8 cellular contexts compared by ENCODE assay signal in genomic region chr2:102240640-102241370, GRCh38. TPM values are rescaled to one million over a fixed set of nuclear protein-coding genes. Genes with fewer than 3 reads are reported as not detected.
DNase-seq lines count a peak whose midpoint lies in the region; ATAC-seq and TF ChIP-seq lines count a peak whose summit lies in the region.

No MANE protein-coding gene starts in this region.

- H3K9me3 Mint-ChIP-seq in CD8-positive, alpha-beta T cell, result no peaks in the 10 kb centered on the region
- H3K9me3 Mint-ChIP-seq in endodermal cell, result peaks cover 13% of the 10 kb centered on the region

- ATAC-seq in CD8-positive, alpha-beta T cell, result peak; percentile 92
- ATAC-seq in GM19452 (IDR thresholded peaks at IDR 0.05; ENCODE audit: unreplicated experiment) (peak; percentile 80), HG03558 (IDR thresholded peaks at IDR 0.05; ENCODE audit: extremely low read depth, unreplicated experiment) (peak; percentile 81)

- DNase-seq in CD8-positive, alpha-beta T cell, result peak; percentile 71 to 92 (median 82)
- peak; percentile 82 to 98 for DNase-seq in NOMO-1 (lab: John Stamatoyannopoulos, UW; ENCODE audit: unreplicated experiment in 2 of 2)
- peak; percentile 67 to 92 (median 81) for DNase-seq in activated CD8-positive, alpha-beta memory T cell treated with anti-CD3 and anti-CD28 coated beads for 48 hours (ENCODE audit: low read depth in 2 of 3, low spot score in 2 of 3)
- DNase-seq in endodermal cell, result peak; percentile 95
- peak; percentile 87 for DNase-seq in midbrain (lab: John Stamatoyannopoulos, UW)
- peak; percentile 79 to 84 for DNase-seq in stimulated activated CD8-positive, alpha-beta memory T cell treated with anti-CD3 and anti-CD28 coated beads, Interleukin-15, amount 100 ng/mL, for 48 hours (ENCODE audit: low read depth in 2 of 2)

- H3K27ac Mint-ChIP-seq in CD8-positive, alpha-beta T cell, result no peak overlapping the region
- H3K27ac Mint-ChIP-seq in endodermal cell, result no peak overlapping the region

- peaks cover 2% of the 10 kb centered on the region for H3K27me3 Mint-ChIP-seq in CD8-positive, alpha-beta T cell (ENCODE audit: low read depth)
- peaks cover under 1% of the 10 kb centered on the region for H3K27me3 Mint-ChIP-seq in endodermal cell (ENCODE audit: insufficient read depth)

- WGBS in endodermal cell (ENCODE audit: insufficient coverage in 1 of 2, insufficient read length in 1 of 2), 2 experiments, result 48 to 51% methylated on average over 15 to 22 of the region's 22 CpGs

- CTCF ChIA-PET in CD8-positive, alpha-beta T cell (lab: Charles Lee), result interaction anchor here (0.6 to 7.2 kb wide), 90 partner anchors 8 to 1291 kb away, joined by 3 to 175 read pairs (median 5); partner anchors contain the start of genes IL18R1 and IL18RAP

- peak overlapping the region; percentile 22 for H3K4me3 Mint-ChIP-seq in CD8-positive, alpha-beta T cell
- no peak overlapping the region for H3K4me3 Mint-ChIP-seq in endodermal cell

- peaks cover 9% of the 10 kb centered on the region for H3K4me1 Mint-ChIP-seq in CD8-positive, alpha-beta T cell (ENCODE audit: low read depth)
- H3K4me1 Mint-ChIP-seq in endodermal cell, result peaks cover 4% of the 10 kb centered on the region

- H3K9ac ChIP-seq in endodermal cell (ENCODE audit: extremely low read depth, low read length, poor library complexity, severe bottlenecking), result no peak overlapping the region

- intact Hi-C loops in CD8-positive, alpha-beta T cell (cut with DNase I, micrococcal nuclease), result loop anchor here (1.0 to 10.0 kb wide), 9 partner anchors 53 to 1226 kb away; partner anchors contain the start of gene IL1RL2 (in 1 of the 2)

- H3K36me3 ChIP-seq in CD8-positive, alpha-beta T cell (ENCODE audit: insufficient read depth, low read length), result no peaks in the 10 kb centered on the region
- no peaks in the 10 kb centered on the region for H3K36me3 ChIP-seq in endodermal cell (ENCODE audit: control insufficient read depth, insufficient read depth, low read length)

- no peaks in the 10 kb centered on the region for H3K27me3 ChIP-seq in CD8-positive, alpha-beta T cell (ENCODE audit: insufficient read depth, low read length)
- no peaks in the 10 kb centered on the region for H3K27me3 ChIP-seq in endodermal cell (ENCODE audit: control insufficient read depth, insufficient read depth, low read length, poor library complexity, severe bottlenecking)

- H3K36me3 Mint-ChIP-seq in CD8-positive, alpha-beta T cell, result no peaks in the 10 kb centered on the region
- H3K36me3 Mint-ChIP-seq in endodermal cell (ENCODE audit: low read depth), result peaks cover 3% of the 10 kb centered on the region

- H3K27ac ChIP-seq in CD8-positive, alpha-beta T cell (ENCODE audit: low read depth, low read length), result no peak overlapping the region
- no peak overlapping the region for H3K27ac ChIP-seq in endodermal cell (ENCODE audit: low read depth, low read length)

- H3K9me3 ChIP-seq in CD8-positive, alpha-beta T cell (ENCODE audit: low read length), result no peaks in the 10 kb centered on the region
- H3K9me3 ChIP-seq in endodermal cell (ENCODE audit: control insufficient read depth, low read length), result peaks cover 42% of the 10 kb centered on the region

- peaks cover 4% of the 10 kb centered on the region for H3K4me1 ChIP-seq in CD8-positive, alpha-beta T cell (ENCODE audit: insufficient read depth, low read length)
- H3K4me1 ChIP-seq in endodermal cell (ENCODE audit: control insufficient read depth, insufficient read depth, low read length), result no peaks in the 10 kb centered on the region

- peak; percentile 95 for TF ChIP-seq CTCF in CD8-positive, alpha-beta T cell (IDR thresholded peaks at IDR 0.05)
- peak; percentile 97 for TF ChIP-seq CTCF in endodermal cell (conservative IDR thresholded peaks at IDR 0.05)

- POLR2A ChIA-PET in CD8-positive, alpha-beta T cell (lab: Charles Lee), result interaction anchor here (0.6 to 1.7 kb wide), 8 partner anchors 9 to 361 kb away, joined by 3 to 4 read pairs (median 4); no protein-coding TSS in a partner anchor

- no peak overlapping the region for H3K4me3 ChIP-seq in CD8-positive, alpha-beta T cell (ENCODE audit: low read depth, low read length)
- H3K4me3 ChIP-seq in endodermal cell (ENCODE audit: low read length), result peak overlapping the region; percentile 48

RNA-seq across cellular contexts. Expression of gene IL1RL2, which starts 54.0 kb away (rescaled TPM):
- total RNA-seq in CD8-positive, alpha-beta T cell, result not detected
- total RNA-seq in endodermal cell, result under 1 TPM; 0.38 to 0.44 TPM
- polyA plus RNA-seq in endodermal cell (2013, experiment 1 of 2), result not detected
- polyA plus RNA-seq in endodermal cell (2013, experiment 2 of 2), result not detected
